Comparison of ENCODE assay signal across 1 cellular context in genomic region chr1:92094595-92094994, GRCh38.
TF ChIP-seq lines count a peak whose summit lies in the region.

No MANE protein-coding gene starts in this region.

TF ChIP-seq in GM23338, 12 proteins besides CTCF, POLR2A, EP300 and RAD21 (continued from another document):
- TF ChIP-seq, protein P1, sequence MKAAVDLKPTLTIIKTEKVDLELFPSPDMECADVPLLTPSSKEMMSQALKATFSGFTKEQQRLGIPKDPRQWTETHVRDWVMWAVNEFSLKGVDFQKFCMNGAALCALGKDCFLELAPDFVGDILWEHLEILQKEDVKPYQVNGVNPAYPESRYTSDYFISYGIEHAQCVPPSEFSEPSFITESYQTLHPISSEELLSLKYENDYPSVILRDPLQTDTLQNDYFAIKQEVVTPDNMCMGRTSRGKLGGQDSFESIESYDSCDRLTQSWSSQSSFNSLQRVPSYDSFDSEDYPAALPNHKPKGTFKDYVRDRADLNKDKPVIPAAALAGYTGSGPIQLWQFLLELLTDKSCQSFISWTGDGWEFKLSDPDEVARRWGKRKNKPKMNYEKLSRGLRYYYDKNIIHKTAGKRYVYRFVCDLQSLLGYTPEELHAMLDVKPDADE (IDR thresholded peaks at IDR 0.05) = no peak
- TF ChIP-seq ZNF462 (CRISPR knock-in tag; IDR thresholded peaks at IDR 0.05) (no peak), CREB1 (CRISPR knock-in tag; IDR thresholded peaks at IDR 0.05; ENCODE audit: low read depth) (no peak), POLR2AphosphoS5 (IDR thresholded peaks at IDR 0.05; ENCODE audit: low read depth) (no peak), EZH2phosphoT487 (IDR thresholded peaks at IDR 0.05; ENCODE audit: unreplicated experiment) (no peak), JUNB (IDR thresholded peaks at IDR 0.05; ENCODE audit: unreplicated experiment) (no peak)
